Comparison of ENCODE assay signal across 8 cellular contexts in genomic region chr13:46211521-46212351, GRCh38. TPM values are rescaled to one million over a fixed set of nuclear protein-coding genes. Genes with fewer than 3 reads are reported as not detected.
DNase-seq lines count a peak whose midpoint lies in the region; ATAC-seq, FAIRE-seq and TF ChIP-seq lines count a peak whose summit lies in the region.

Gene LRRC63, plus strand, starts transcription at chr13:46211928. Its CDS starts 1,107 bp downstream, at chr13:46213035.

- H3K27me3 ChIP-seq in OCI-LY1 (ENCODE audit: insufficient read depth, low read length) (no peaks in the 10 kb centered on the region), fibroblast of lung (ENCODE audit: control insufficient read depth, insufficient read depth, low read length) (peaks cover 2% of the 10 kb centered on the region)
- no peaks in the 10 kb centered on the region for H3K27me3 ChIP-seq in naive thymus-derived CD4-positive, alpha-beta T cell (ENCODE audit: control insufficient read depth in 2 of 2, insufficient read depth in 2 of 2, low read length in 2 of 2)

- H3K4me3 Mint-ChIP-seq in activated T-cell treated with anti-CD3 and anti-CD28 coated beads, Interleukin-2, amount 50 U/mL, for 4 hours: peak within 1 kb of the TSS; percentile 83
- H3K4me3 Mint-ChIP-seq in naive thymus-derived CD4-positive, alpha-beta T cell: peak within 1 kb of the TSS; percentile 83 to 100 (median 93)
- peak within 1 kb of the TSS; percentile 85 to 89 for H3K4me3 Mint-ChIP-seq in stimulated activated naive B cell treated with anti-CD40 and anti-IgM and Interleukin-4, amounts not matched to agents 10 μg/mL and 1 μg/mL and 100 μg/mL, for 72 hours

- H3K9me2 ChIP-seq in OCI-LY1 (ENCODE audit: low read depth, low read length): no peaks in the 10 kb centered on the region

- H3K79me2 ChIP-seq in OCI-LY1 (ENCODE audit: insufficient read depth, low read length): no peaks in the 10 kb centered on the region
- H3K79me2 ChIP-seq in fibroblast of lung (ENCODE audit: control insufficient read depth, insufficient read depth, low read length): no peaks in the 10 kb centered on the region

- H3K4me1 Mint-ChIP-seq in activated T-cell treated with anti-CD3 and anti-CD28 coated beads, Interleukin-2, amount 50 U/mL, for 4 hours (ENCODE audit: low read depth): peaks cover 18% of the 10 kb centered on the region
- peaks cover 7 to 37% (median 26%) of the 10 kb centered on the region in 7 donors for H3K4me1 Mint-ChIP-seq in naive thymus-derived CD4-positive, alpha-beta T cell
- peaks cover 14 to 28% of the 10 kb centered on the region in 2 donors for H3K4me1 Mint-ChIP-seq in stimulated activated naive B cell treated with anti-CD40 and anti-IgM and Interleukin-4, amounts not matched to agents 10 μg/mL and 1 μg/mL and 100 μg/mL, for 72 hours

- H3K27ac ChIP-seq in OCI-LY1 (ENCODE audit: low read depth, low read length, poor library complexity, severe bottlenecking) (no peak within 1 kb of the TSS), fibroblast of lung (ENCODE audit: insufficient read depth, low read length) (no peak within 1 kb of the TSS)
- H3K27ac ChIP-seq in naive thymus-derived CD4-positive, alpha-beta T cell (ENCODE audit: low read depth, low read length): peak within 1 kb of the TSS; percentile 88

- ATAC-seq in HG03432 (IDR thresholded peaks at IDR 0.05; ENCODE audit: unreplicated experiment): peak; percentile 98
- ATAC-seq in activated T-cell treated with anti-CD3 and anti-CD28 coated beads, Interleukin-2, amount 50 U/mL, for 4 hours: peak; percentile 98 to 99
- peak; percentile 98 for ATAC-seq in naive thymus-derived CD4-positive, alpha-beta T cell
- peak; percentile 95 to 97 for ATAC-seq in stimulated activated naive B cell treated with anti-CD40 and anti-IgM and Interleukin-4, amounts not matched to agents 10 μg/mL and 1 μg/mL and 100 μg/mL, for 72 hours (replicated peaks)

- no peaks in the 10 kb centered on the region for H3K36me3 Mint-ChIP-seq in activated T-cell treated with anti-CD3 and anti-CD28 coated beads, Interleukin-2, amount 50 U/mL, for 4 hours (ENCODE audit: insufficient read depth)
- H3K36me3 Mint-ChIP-seq in naive thymus-derived CD4-positive, alpha-beta T cell: peaks cover 0 to 15% (median 0%) of the 10 kb centered on the region in 5 donors
- no peaks in the 10 kb centered on the region for H3K36me3 Mint-ChIP-seq in stimulated activated naive B cell treated with anti-CD40 and anti-IgM and Interleukin-4, amounts not matched to agents 10 μg/mL and 1 μg/mL and 100 μg/mL, for 72 hours

- H4K20me1 ChIP-seq in OCI-LY1 (ENCODE audit: insufficient read depth, low read length) (no peaks in the 10 kb centered on the region), fibroblast of lung (ENCODE audit: control insufficient read depth, extremely low read depth, insufficient read depth, low read length) (no peaks in the 10 kb centered on the region)

- no peaks in the 10 kb centered on the region for H3K27me3 Mint-ChIP-seq in activated T-cell treated with anti-CD3 and anti-CD28 coated beads, Interleukin-2, amount 50 U/mL, for 4 hours (ENCODE audit: low read depth)
- H3K27me3 Mint-ChIP-seq in naive thymus-derived CD4-positive, alpha-beta T cell: peaks cover 0 to 6% (median 0%) of the 10 kb centered on the region in 5 donors
- H3K27me3 Mint-ChIP-seq in stimulated activated naive B cell treated with anti-CD40 and anti-IgM and Interleukin-4, amounts not matched to agents 10 μg/mL and 1 μg/mL and 100 μg/mL, for 72 hours: no peaks in the 10 kb centered on the region

- H3F3A ChIP-seq in OCI-LY1 (ENCODE audit: insufficient read depth, low read length): no peaks in the 10 kb centered on the region

- H3K4me1 ChIP-seq in OCI-LY1 (ENCODE audit: insufficient read depth, low read length, severe bottlenecking): peaks cover 14% of the 10 kb centered on the region
- H3K4me1 ChIP-seq in fibroblast of lung (ENCODE audit: control insufficient read depth, extremely low read depth, insufficient read depth, low read length): no peaks in the 10 kb centered on the region
- peaks cover 5 to 8% of the 10 kb centered on the region in 2 donors for H3K4me1 ChIP-seq in naive thymus-derived CD4-positive, alpha-beta T cell (ENCODE audit: control insufficient read depth in 2 of 2, insufficient read depth in 2 of 2, low read length in 2 of 2)

- DNase-seq in CD1c-positive myeloid dendritic cell (ENCODE audit: extremely low spot score) (peak; percentile 86), GM19239 (ENCODE audit: insufficient read length, low spot score) (peak; percentile 52), fibroblast of lung (ENCODE audit: low read depth in 2 of 2) (peak; percentile 30 to 48)
- DNase-seq in activated T-cell treated with anti-CD3 and anti-CD28 coated beads, Interleukin-2, amount 50 U/mL, for 4 hours: peak; percentile 72
- peak; percentile 69 to 88 (median 80) for DNase-seq in naive thymus-derived CD4-positive, alpha-beta T cell
- peak; percentile 71 for DNase-seq in stimulated activated naive B cell treated with anti-CD40 and anti-IgM and Interleukin-4, amounts not matched to agents 10 μg/mL and 1 μg/mL and 100 μg/mL, for 72 hours

- peak within 1 kb of the TSS; percentile 91 to 98 (median 94) for H3K27ac Mint-ChIP-seq in naive thymus-derived CD4-positive, alpha-beta T cell
- H3K27ac Mint-ChIP-seq in stimulated activated naive B cell treated with anti-CD40 and anti-IgM and Interleukin-4, amounts not matched to agents 10 μg/mL and 1 μg/mL and 100 μg/mL, for 72 hours: peak within 1 kb of the TSS; percentile 84

- H3K4me2 ChIP-seq in OCI-LY1 (ENCODE audit: low read length) (peak within 1 kb of the TSS; percentile 81), fibroblast of lung (ENCODE audit: extremely low read depth, insufficient read depth, low read length) (peak within 1 kb of the TSS; percentile 68)

- POLR2A ChIA-PET in naive thymus-derived CD4-positive, alpha-beta T cell (lab: Charles Lee): interaction anchor here (0.6 to 2.2 kb wide), 10 partner anchors 9 to 84 kb away, joined by 3 to 20 read pairs (median 6); partner anchors contain the start of gene LCP1

- H3K9me3 Mint-ChIP-seq in activated T-cell treated with anti-CD3 and anti-CD28 coated beads, Interleukin-2, amount 50 U/mL, for 4 hours: no peaks in the 10 kb centered on the region
- peaks cover 0 to 7% (median 0%) of the 10 kb centered on the region in 11 donors for H3K9me3 Mint-ChIP-seq in naive thymus-derived CD4-positive, alpha-beta T cell
- H3K9me3 Mint-ChIP-seq in stimulated activated naive B cell treated with anti-CD40 and anti-IgM and Interleukin-4, amounts not matched to agents 10 μg/mL and 1 μg/mL and 100 μg/mL, for 72 hours: peaks cover 2 to 5% of the 10 kb centered on the region in 2 donors

- intact Hi-C loops in naive thymus-derived CD4-positive, alpha-beta T cell (cut with micrococcal nuclease): loop anchor here (1.0 to 5.0 kb wide), 11 partner anchors 9 to 1635 kb away; partner anchors contain the start of genes ZC3H13 (in 2 of the 2), COG3 (in 1 of the 2) and TSC22D1 (in 1 of the 2)

- no peaks in the 10 kb centered on the region for H3K36me3 ChIP-seq in OCI-LY1 (ENCODE audit: insufficient read depth, low read length)
- H3K36me3 ChIP-seq in fibroblast of lung (ENCODE audit: control insufficient read depth, insufficient read depth, low read length): no peaks in the 10 kb centered on the region
- no peaks in the 10 kb centered on the region for H3K36me3 ChIP-seq in naive thymus-derived CD4-positive, alpha-beta T cell (ENCODE audit: control insufficient read depth in 2 of 3, insufficient read depth in 3 of 3, low read length in 3 of 3)

- TF ChIP-seq CTCF in OCI-LY1 (IDR thresholded peaks at IDR 0.05; ENCODE audit: low read length) (no peak), fibroblast of lung (conservative IDR thresholded peaks at IDR 0.05 in 1 of 2, IDR thresholded peaks at IDR 0.05 in 1 of 2; ENCODE audit: low read depth in 1 of 2, low read length in 2 of 2) (no peak)

- CTCF ChIA-PET in naive thymus-derived CD4-positive, alpha-beta T cell (lab: Charles Lee): interaction anchor here (0.8 to 1.9 kb wide), 9 partner anchors 10 to 110 kb away, joined by 3 to 7 read pairs (median 4); no protein-coding TSS in a partner anchor

- peak within 1 kb of the TSS; percentile 40; the same call in 1 of the 2 replicates for H3K9ac ChIP-seq in OCI-LY1 (ENCODE audit: low read length)
- H3K9ac ChIP-seq in fibroblast of lung (ENCODE audit: insufficient read depth, low read length): no peak within 1 kb of the TSS

- H3K4me3 ChIP-seq in OCI-LY1 (ENCODE audit: low read depth, low read length, poor library complexity, severe bottlenecking) (peak within 1 kb of the TSS; percentile 53), fibroblast of lung (replicated peaks in 1 of 4; ENCODE audit: control extremely low read depth in 1 of 4, insufficient read depth in 1 of 4, low read depth in 3 of 4, low read length in 4 of 4) (peak within 1 kb of the TSS; percentile 19 to 62 (median 48))
- peak within 1 kb of the TSS; percentile 81 for H3K4me3 ChIP-seq in naive thymus-derived CD4-positive, alpha-beta T cell (ENCODE audit: low read length)

- H3K9me3 ChIP-seq in OCI-LY1 (ENCODE audit: low read length) (no peaks in the 10 kb centered on the region), fibroblast of lung (ENCODE audit: control insufficient read depth, insufficient read depth, low read depth, low read length) (no peaks in the 10 kb centered on the region)
- no peaks in the 10 kb centered on the region for H3K9me3 ChIP-seq in naive thymus-derived CD4-positive, alpha-beta T cell (ENCODE audit: control insufficient read depth in 2 of 3, low read length in 3 of 3)

- FAIRE-seq in GM19239 (lab: Jason Lieb, UNC): no peak

- H2AFZ ChIP-seq in OCI-LY1 (ENCODE audit: low read length) (0 out of 2 replicates have a peak within 1 kb of the TSS, but pooled peaks have one; percentile 32), fibroblast of lung (ENCODE audit: low read length) (peak within 1 kb of the TSS; percentile 70)

RNA-seq across cellular contexts. Expression of gene LRRC63, which starts in this region (rescaled TPM):
- total RNA-seq in activated T-cell treated with anti-CD3 and anti-CD28 coated beads, Interleukin-2, amount 50 U/mL, for 4 hours: under 1 TPM in 1 of 3 donors, not detected in 2; 0.16 TPM
- total RNA-seq in fibroblast of lung: under 0.01 and 0.17 TPM in 2 replicates
- polyA plus RNA-seq in fibroblast of lung: 0.03 TPM in 1 of 2 replicates, not detected in the other
- not detected in 2 replicates for polyA plus RNA-seq in fibroblast of lung (2012)
- polyA minus RNA-seq in fibroblast of lung (ENCODE audit: low replicate concordance): not detected in 2 replicates
- under 1 TPM; 0.19 to 0.80 (median 0.49) TPM for total RNA-seq in naive thymus-derived CD4-positive, alpha-beta T cell
- polyA plus RNA-seq in naive thymus-derived CD4-positive, alpha-beta T cell: under 1 TPM in 1 of 2 donors, not detected in 1; 0.31 TPM

Comparison
In these comparisons a context has a peak if more than half of its experiments do, and no peak if none do; other contexts are left out.
1. Peak in DNase-seq and ATAC-seq in activated T-cell treated with anti-CD3 and anti-CD28 coated beads, Interleukin-2, amount 50 U/mL, for 4 hours; RNA of the gene not detected or under 1 TPM.
2. Peak in DNase-seq, H3K4me3 ChIP-seq and H3K4me2 ChIP-seq in fibroblast of lung; RNA of the gene not detected or under 1 TPM.
3. Peak in DNase-seq, ATAC-seq, H3K4me3 ChIP-seq and H3K27ac ChIP-seq in naive thymus-derived CD4-positive, alpha-beta T cell; RNA of the gene not detected or under 1 TPM.